Comparison of ENCODE assay signal across 23 cellular contexts in the genomic region with DNA sequence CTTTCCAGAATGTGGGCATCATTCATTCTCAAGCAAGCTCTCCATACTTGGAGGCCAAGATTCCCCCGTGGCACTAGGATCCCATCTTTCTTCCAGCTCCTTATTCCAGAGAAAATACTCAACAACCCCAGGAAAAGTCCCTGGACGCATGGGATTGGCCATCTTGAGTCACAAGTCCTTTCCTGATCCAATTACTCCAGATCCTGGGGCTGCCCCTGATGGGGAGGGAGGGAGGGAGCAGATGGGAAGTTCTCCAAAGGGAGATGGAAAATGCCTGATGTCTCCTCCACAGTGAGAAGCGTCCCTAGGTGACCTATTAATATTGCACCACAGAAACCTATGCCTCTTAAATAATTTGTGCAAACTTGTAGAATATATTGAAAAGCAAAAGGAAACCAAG. TPM values are rescaled to one million over a fixed set of nuclear protein-coding genes. Genes with fewer than 3 reads are reported as not detected.
A peak's percentile ranks its signal among the peaks of the same experiment; 100 is the strongest.
DNase-seq lines count a peak whose midpoint lies in the region; ATAC-seq lines count a peak whose summit lies in the region.
"Had no signal": no experiment of that assay in that cellular context is flagged by ENCODE, and none has a peak within 500 bp of the region (broad histone marks: within the 10 kb centered on the region; RNA-seq: fewer than 3 reads in every experiment).

No MANE protein-coding gene starts in this region.

- no peak overlapping the region for H3K4me3 ChIP-seq in aorta (ENCODE audit: low read length in 2 of 2)
- H3K4me3 ChIP-seq: GM12878, HAP-1, SJCRH30 had no signal

- intact Hi-C loops in aorta (cut with DNase I): no loop called here

- H3K4me1 ChIP-seq in aorta (ENCODE audit: control insufficient read depth in 1 of 2, insufficient read depth in 2 of 2, low read length in 2 of 2): no peaks in the 10 kb centered on the region
- H3K4me1 ChIP-seq: HAP-1, SJCRH30 had no signal

- H3K36me3 ChIP-seq in aorta (ENCODE audit: control insufficient read depth in 1 of 2, insufficient read depth in 2 of 2, low read length in 1 of 2): no peaks in the 10 kb centered on the region
- H3K36me3 ChIP-seq: HAP-1 had no signal

- H3K27ac ChIP-seq in aorta (ENCODE audit: low read depth in 1 of 2, low read length in 2 of 2): no peak overlapping the region
- H3K27ac ChIP-seq: 22Rv1, SJCRH30 had no signal

- 45 to 47% methylated on average over 3 of the region's 3 CpGs for WGBS in aorta, 2 donors

- H3K9me3 ChIP-seq in aorta (ENCODE audit: control insufficient read depth, low read length): no peaks in the 10 kb centered on the region
- H3K9me3 ChIP-seq: HAP-1, SJCRH30 had no signal

- no peak for ATAC-seq in aorta (ENCODE audit: low FRiP score)
- ATAC-seq in HG03025 (IDR thresholded peaks at IDR 0.05; ENCODE audit: low FRiP score, unreplicated experiment): no peak
- ATAC-seq: GM12878 had no signal

- peak; percentile 6 for DNase-seq in NCI-H1694 treated with DMSO at 0.1 percent for 48 hours (lab: John Stamatoyannopoulos, UW)
- DNase-seq in NCI-H1694 (lab: John Stamatoyannopoulos, UW): no peak
- peak; percentile 35 for DNase-seq in NCI-H69 (lab: John Stamatoyannopoulos, UW)
- peak; percentile 34 for DNase-seq in ecto neural progenitor cell (ENCODE audit: low spot score)
- no peak for DNase-seq in aorta
- DNase-seq in SIG-M5 treated with dmso at 0.1 percent for 504 hours (lab: John Stamatoyannopoulos, UW; ENCODE audit: unreplicated experiment): no peak
- no peak for DNase-seq in hypothalamus (lab: John Stamatoyannopoulos, UW)
- DNase-seq: CD4-positive, alpha-beta memory T cell; DMS79 treated with DMSO at 0.1 percent for 48 hours; GDM1; Kasumi-1; NCI-H1105; NCI-H187; NCI-H510A; NK-92 treated with Interleukin-12 subunit alpha and Interleukin-12 subunit beta, amount 100 ng/mL, for 24 hours had no signal

- no peaks in the 10 kb centered on the region for H3K27me3 ChIP-seq in aorta (ENCODE audit: control insufficient read depth in 1 of 2, insufficient read depth in 2 of 2, low read length in 1 of 2)
- H3K27me3 ChIP-seq: SJCRH30 had no signal

RNA-seq across cellular contexts. Expression of a gene that starts 12.4 kb away (rescaled TPM):
- 1 to 10 TPM in 1 of 2 donors, under 1 TPM in 1; 0.48 to 1.3 TPM for total RNA-seq in aorta
- polyA plus RNA-seq in aorta: under 1 TPM in 1 of 2 donors, not detected in 1; 0.26 TPM
- total RNA-seq: GM12878, OCI-LY7 had no signal
- polyA plus RNA-seq: BJ; CD4-positive, alpha-beta memory T cell; GM12878; IgD-negative memory B cell had no signal

Comparison
In these comparisons a context has a peak if more than half of its experiments do, and no peak if none do; other contexts are left out.
1. DNase-seq: peak in NCI-H1694 treated with DMSO at 0.1 percent for 48 hours (single experiment), NCI-H69 (single experiment) and ecto neural progenitor cell (single experiment); none in NCI-H1694 (single experiment), aorta (0 of 2), SIG-M5 treated with dmso at 0.1 percent for 504 hours (single experiment) and hypothalamus (0 of 51).